19 cellular contexts compared by ENCODE assay signal in genomic region chr2:72112421-72112820, GRCh38. TPM values are rescaled to one million over a fixed set of nuclear protein-coding genes. Genes with fewer than 3 reads are reported as not detected.
DNase-seq lines count a peak whose midpoint lies in the region; ATAC-seq and TF ChIP-seq lines count a peak whose summit lies in the region.
"Had no signal": no experiment of that assay in that cellular context is flagged by ENCODE, and none has a peak within 500 bp of the region (broad histone marks: within the 10 kb centered on the region; RNA-seq: fewer than 3 reads in every experiment).

No MANE protein-coding gene starts in this region.

- 83 to 93% methylated on average over 5 of the region's 5 CpGs for WGBS in lower leg skin, 2 donors
- WGBS in psoas muscle, 3 donors, result 81 to 91% (median 85%) methylated on average over 5 of the region's 5 CpGs

- no peak for ATAC-seq in psoas muscle
- no peak for ATAC-seq in HG02884 (IDR thresholded peaks at IDR 0.05; ENCODE audit: unreplicated experiment)
- ATAC-seq: activated T-helper 17 cell treated with anti-CD3 and anti-CD28 coated beads, Interleukin-2, amount 50 U/mL, for 72 hours; body of pancreas; natural killer cell treated with Interleukin-12 subunit alpha and Interleukin-12 subunit beta and Interleukin-15 and Interleukin-18, amount 100 ng/mL, for 72 hours; stimulated activated memory B cell treated with anti-CD40 and anti-IgM and Interleukin-4, amounts not matched to agents 10 μg/mL and 1 μg/mL and 100 μg/mL, for 72 hours had no signal

- intact Hi-C loops in colonic mucosa (cut with DNase I), result no loop called here
- intact Hi-C loops in lower leg skin (cut with DNase I; ENCODE audit: low total_unique reads), result no loop called here
- intact Hi-C loops in psoas muscle (cut with DNase I), result no loop called here

- no peak for TF ChIP-seq POLR2A in lower leg skin (IDR thresholded peaks at IDR 0.05)

- H3K4me1 ChIP-seq in colonic mucosa (no peaks in the 10 kb centered on the region), psoas muscle (no peaks in the 10 kb centered on the region)
- H3K4me1 ChIP-seq: body of pancreas, heart right ventricle had no signal

- no peak overlapping the region for H3K4me3 ChIP-seq in MG63
- no peak overlapping the region for H3K4me3 ChIP-seq in colonic mucosa
- H3K4me3 ChIP-seq in lower leg skin (ENCODE audit: low read depth, poor library complexity, severe bottlenecking), result no peak overlapping the region
- no peak overlapping the region for H3K4me3 ChIP-seq in psoas muscle
- H3K4me3 ChIP-seq: body of pancreas, heart right ventricle had no signal

- peak; percentile 76 for DNase-seq in ELR (ENCODE audit: low read depth)
- DNase-seq in MG63, result peak; percentile 83
- peak; percentile 9 for DNase-seq in colonic mucosa
- peak; percentile 12 to 82 for DNase-seq in lower leg skin (ENCODE audit: low spot score in 2 of 2)
- no peak for DNase-seq in psoas muscle
- no peak for DNase-seq in AG08396 (ENCODE audit: low spot score)
- DNase-seq in occipital lobe (lab: John Stamatoyannopoulos, UW), result no peak
- DNase-seq: activated CD4-positive, CD25-positive, alpha-beta regulatory T cell treated with anti-CD3 and anti-CD28 coated beads, Interleukin-2, amount 50 U/mL, for 72 hours; body of pancreas; CD4-positive, CD25-positive, alpha-beta regulatory T cell; heart right ventricle; KG1; left ventricle myocardium superior; NCI-H510A; T-helper 1 cell had no signal

- H3K27ac ChIP-seq in colonic mucosa (no peak overlapping the region), psoas muscle (no peak overlapping the region)
- H3K27ac ChIP-seq: body of pancreas, heart right ventricle had no signal

- H3K9me3 ChIP-seq in MG63 (no peaks in the 10 kb centered on the region), colonic mucosa (no peaks in the 10 kb centered on the region), psoas muscle (no peaks in the 10 kb centered on the region)
- H3K9me3 ChIP-seq: body of pancreas, heart right ventricle had no signal

- H3K36me3 ChIP-seq in MG63 (no peaks in the 10 kb centered on the region), colonic mucosa (no peaks in the 10 kb centered on the region), psoas muscle (ENCODE audit: insufficient read depth in 1 of 2, low read depth in 1 of 2) (no peaks in the 10 kb centered on the region)
- H3K36me3 ChIP-seq: heart right ventricle had no signal

- TF ChIP-seq CTCF in colonic mucosa (IDR thresholded peaks at IDR 0.05) (no peak), lower leg skin (IDR thresholded peaks at IDR 0.05) (no peak), psoas muscle (IDR thresholded peaks at IDR 0.05) (no peak)

- H3K9ac ChIP-seq in colonic mucosa (ENCODE audit: low read depth in 2 of 2, low read length in 2 of 2), result no peak overlapping the region

- H3K27me3 ChIP-seq in MG63 (no peaks in the 10 kb centered on the region), colonic mucosa (no peaks in the 10 kb centered on the region), psoas muscle (ENCODE audit: insufficient read depth in 3 of 3, low read length in 2 of 3) (peaks cover 0 to under 1% (median 0%) of the 10 kb centered on the region in 3 donors)
- H3K27me3 ChIP-seq: body of pancreas had no signal

RNA-seq across cellular contexts. Expression of gene CYP26B1, which starts 35.2 kb away (rescaled TPM):
- 5.4 and 10.6 TPM in 2 replicates for total RNA-seq in MG63 (2014; rRNA removed; shearing (Covaris generic); ENCODE audit: low replicate concordance)
- total RNA-seq in colonic mucosa (1 to 10 TPM; 1.0 to 1.9 TPM), lower leg skin (10 to 100 TPM; 51.6 to 93.0 (median 73.6) TPM), psoas muscle (1 to 10 TPM; 1.3 to 4.5 (median 2.7) TPM), occipital lobe (3.1 TPM)
- 1 to 10 TPM in 1 of 3 donors, under 1 TPM in 2; 0.39 to 1.2 (median 0.87) TPM for polyA plus RNA-seq in psoas muscle
- total RNA-seq: CD4-positive, CD25-positive, alpha-beta regulatory T cell; natural killer cell treated with Interleukin-12 subunit alpha and Interleukin-12 subunit beta and Interleukin-15 and Interleukin-18, amount 100 ng/mL, for 72 hours had no signal
- polyA plus RNA-seq: CD4-positive, CD25-positive, alpha-beta regulatory T cell had no signal

Comparison
In these comparisons a context has a peak if more than half of its experiments do, and no peak if none do; other contexts are left out.
1. DNase-seq: peak in ELR (single experiment), MG63 (single experiment), colonic mucosa (single experiment) and lower leg skin (2 of 2); none in psoas muscle (0 of 2), AG08396 (single experiment) and occipital lobe (single experiment).